In genomic region chr12:53956914-53957536, GRCh38 we compare ENCODE assay signal across 20 cellular contexts. TPM values are rescaled to one million over a fixed set of nuclear protein-coding genes. Genes with fewer than 3 reads are reported as not detected.
"Had no signal": no experiment of that assay in that cellular context is flagged by ENCODE, and none has a peak within 500 bp of the region (broad histone marks: within the 10 kb centered on the region; RNA-seq: fewer than 3 reads in every experiment).

No MANE protein-coding gene starts in this region.

- DNase-seq: activated CD4-positive, alpha-beta T cell treated with anti-CD3 and anti-CD28 coated beads for 4 hours; activated CD8-positive, alpha-beta memory T cell treated with anti-CD3 and anti-CD28 coated beads, Interleukin-2, amount 50 U/mL, for 4 hours; activated CD8-positive, alpha-beta T cell treated with anti-CD3 and anti-CD28 coated beads for 36 hours; activated T-cell treated with anti-CD3 and anti-CD28 coated beads, Interleukin-2, amount 50 U/mL, for 72 hours; heart left ventricle; occipital lobe; T-helper 9 cell had no signal

- H3K4me1 ChIP-seq: ascending aorta, left lung, psoas muscle had no signal

- H3K4me3 Mint-ChIP-seq: activated CD8-positive, alpha-beta T cell treated with anti-CD3 and anti-CD28 coated beads for 36 hours; activated T-cell treated with anti-CD3 and anti-CD28 coated beads, Interleukin-2, amount 50 U/mL, for 72 hours; natural killer cell treated with Interleukin-12 subunit alpha and Interleukin-12 subunit beta and Interleukin-15 and Interleukin-18, amount 100 ng/mL, for 72 hours; stimulated activated naive CD8-positive, alpha-beta T cell treated with anti-CD3 and anti-CD28 coated beads, Interleukin-15, Interleukin-2, amounts not matched to agents 100 ng/mL and 50 ng/mL, for 24 hours had no signal

- H3K9me3 Mint-ChIP-seq: activated CD8-positive, alpha-beta T cell treated with anti-CD3 and anti-CD28 coated beads for 36 hours; activated T-cell treated with anti-CD3 and anti-CD28 coated beads, Interleukin-2, amount 50 U/mL, for 72 hours; natural killer cell treated with Interleukin-12 subunit alpha and Interleukin-12 subunit beta and Interleukin-15 and Interleukin-18, amount 100 ng/mL, for 72 hours; stimulated activated naive CD8-positive, alpha-beta T cell treated with anti-CD3 and anti-CD28 coated beads, Interleukin-15, Interleukin-2, amounts not matched to agents 100 ng/mL and 50 ng/mL, for 24 hours had no signal

- H3K27ac ChIP-seq: ascending aorta, heart left ventricle, left lung, psoas muscle, thoracic aorta had no signal

- ATAC-seq: heart left ventricle; left lung; natural killer cell treated with Interleukin-12 subunit alpha and Interleukin-12 subunit beta and Interleukin-15 and Interleukin-18, amount 100 ng/mL, for 72 hours; psoas muscle; sciatic nerve had no signal

- H3K27ac Mint-ChIP-seq: activated CD8-positive, alpha-beta T cell treated with anti-CD3 and anti-CD28 coated beads for 36 hours; natural killer cell treated with Interleukin-12 subunit alpha and Interleukin-12 subunit beta and Interleukin-15 and Interleukin-18, amount 100 ng/mL, for 72 hours; stimulated activated naive CD8-positive, alpha-beta T cell treated with anti-CD3 and anti-CD28 coated beads, Interleukin-15, Interleukin-2, amounts not matched to agents 100 ng/mL and 50 ng/mL, for 24 hours had no signal

- H3K9me3 ChIP-seq: ascending aorta, heart left ventricle, left lung, psoas muscle, thoracic aorta had no signal

- H3K36me3 ChIP-seq: ascending aorta, heart left ventricle, left lung, thoracic aorta had no signal

- FAIRE-seq: colon, endothelial cell of umbilical vein, frontal cortex, islet of Langerhans had no signal

- H3K4me3 ChIP-seq: ascending aorta, heart left ventricle, left lung, psoas muscle, thoracic aorta had no signal

RNA-seq across cellular contexts. Expression of gene HOXC12, which starts 2.3 kb away (rescaled TPM):
- total RNA-seq: activated CD8-positive, alpha-beta T cell treated with anti-CD3 and anti-CD28 coated beads for 36 hours; activated T-cell treated with anti-CD3 and anti-CD28 coated beads, Interleukin-2, amount 50 U/mL, for 72 hours; ascending aorta; endothelial cell of umbilical vein; frontal cortex; heart left ventricle; left lung; mucosa of gallbladder; natural killer cell treated with Interleukin-12 subunit alpha and Interleukin-12 subunit beta and Interleukin-15 and Interleukin-18, amount 100 ng/mL, for 72 hours; occipital lobe; psoas muscle; thoracic aorta; ureter had no signal
- polyA plus RNA-seq: endothelial cell of umbilical vein, heart left ventricle had no signal

RNA-seq across cellular contexts. Expression of gene HOXC11, which starts 15.9 kb away (rescaled TPM):
- total RNA-seq: activated CD8-positive, alpha-beta T cell treated with anti-CD3 and anti-CD28 coated beads for 36 hours; activated T-cell treated with anti-CD3 and anti-CD28 coated beads, Interleukin-2, amount 50 U/mL, for 72 hours; endothelial cell of umbilical vein; frontal cortex; heart left ventricle; left lung; mucosa of gallbladder; natural killer cell treated with Interleukin-12 subunit alpha and Interleukin-12 subunit beta and Interleukin-15 and Interleukin-18, amount 100 ng/mL, for 72 hours; occipital lobe; thoracic aorta had no signal
- polyA plus RNA-seq: endothelial cell of umbilical vein, heart left ventricle had no signal

RNA-seq across cellular contexts. Expression of gene HOTAIR, which starts 17.7 kb away (rescaled TPM):
- total RNA-seq: activated CD8-positive, alpha-beta T cell treated with anti-CD3 and anti-CD28 coated beads for 36 hours; activated T-cell treated with anti-CD3 and anti-CD28 coated beads, Interleukin-2, amount 50 U/mL, for 72 hours; ascending aorta; endothelial cell of umbilical vein; frontal cortex; heart left ventricle; left lung; mucosa of gallbladder; natural killer cell treated with Interleukin-12 subunit alpha and Interleukin-12 subunit beta and Interleukin-15 and Interleukin-18, amount 100 ng/mL, for 72 hours; occipital lobe; thoracic aorta had no signal
- polyA plus RNA-seq: endothelial cell of umbilical vein, heart left ventricle had no signal

RNA-seq across cellular contexts. Expression of gene HOXC13, which starts 18.4 kb away (rescaled TPM):
- total RNA-seq: activated CD8-positive, alpha-beta T cell treated with anti-CD3 and anti-CD28 coated beads for 36 hours; activated T-cell treated with anti-CD3 and anti-CD28 coated beads, Interleukin-2, amount 50 U/mL, for 72 hours; ascending aorta; endothelial cell of umbilical vein; frontal cortex; heart left ventricle; left lung; mucosa of gallbladder; natural killer cell treated with Interleukin-12 subunit alpha and Interleukin-12 subunit beta and Interleukin-15 and Interleukin-18, amount 100 ng/mL, for 72 hours; occipital lobe; psoas muscle; thoracic aorta had no signal
- polyA plus RNA-seq: endothelial cell of umbilical vein, heart left ventricle had no signal

RNA-seq across cellular contexts. Expression of gene HOXC10, which starts 27.9 kb away (rescaled TPM):
- total RNA-seq: activated CD8-positive, alpha-beta T cell treated with anti-CD3 and anti-CD28 coated beads for 36 hours; activated T-cell treated with anti-CD3 and anti-CD28 coated beads, Interleukin-2, amount 50 U/mL, for 72 hours; ascending aorta; endothelial cell of umbilical vein; frontal cortex; heart left ventricle; left lung; mucosa of gallbladder; natural killer cell treated with Interleukin-12 subunit alpha and Interleukin-12 subunit beta and Interleukin-15 and Interleukin-18, amount 100 ng/mL, for 72 hours; occipital lobe; thoracic aorta had no signal
- polyA plus RNA-seq: heart left ventricle had no signal
